15 cellular contexts compared by ENCODE assay signal in the genomic region with DNA sequence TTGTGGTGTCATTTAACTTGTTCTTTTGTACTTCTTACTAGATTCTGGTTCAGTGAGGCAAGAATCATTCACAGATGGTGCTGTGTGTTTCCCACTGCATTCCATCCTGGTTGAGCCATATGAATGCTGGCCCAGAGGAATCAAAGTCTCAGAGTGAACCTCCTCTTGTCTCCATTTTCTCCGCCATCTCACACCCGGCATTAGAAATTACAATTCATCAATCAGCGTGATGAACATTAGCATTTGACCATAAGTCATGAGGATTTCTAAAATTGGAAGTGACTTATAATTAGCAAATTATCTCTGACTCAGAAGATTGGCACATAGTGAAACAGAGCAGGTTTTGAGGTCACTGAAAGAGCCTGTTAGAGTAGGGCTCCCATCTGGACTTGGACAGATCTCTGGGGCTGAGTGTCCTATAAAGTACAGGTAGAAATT. TPM values are rescaled to one million over a fixed set of nuclear protein-coding genes. Genes with fewer than 3 reads are reported as not detected.
A peak's percentile ranks its signal among the peaks of the same experiment; 100 is the strongest.
DNase-seq lines count a peak whose midpoint lies in the region; ATAC-seq, FAIRE-seq and TF ChIP-seq lines count a peak whose summit lies in the region.
"Had no signal": no experiment of that assay in that cellular context is flagged by ENCODE, and none has a peak within 500 bp of the region (broad histone marks: within the 10 kb centered on the region; RNA-seq: fewer than 3 reads in every experiment).

No MANE protein-coding gene starts in this region.

- no peaks in the 10 kb centered on the region for H3K27me3 ChIP-seq in smooth muscle cell (ENCODE audit: low read depth)
- no peaks in the 10 kb centered on the region; a peak in 1 of 5 replicates for H3K27me3 ChIP-seq in HepG2 (ENCODE audit: control insufficient read depth in 1 of 2, insufficient read depth in 2 of 2, low read length in 2 of 2)
- H3K27me3 ChIP-seq: adrenal gland had no signal

- H3K4me3 ChIP-seq in epithelial cell of esophagus (ENCODE audit: low read length): no peak overlapping the region
- no peak overlapping the region for H3K4me3 ChIP-seq in smooth muscle cell
- no peak overlapping the region for H3K4me3 ChIP-seq in HepG2 (replicated peaks in 1 of 3; ENCODE audit: insufficient read depth in 1 of 3, low read depth in 2 of 3, low read length in 3 of 3)
- H3K4me3 ChIP-seq: adrenal gland had no signal

- ATAC-seq in GM21447 (IDR thresholded peaks at IDR 0.05; ENCODE audit: unreplicated experiment): peak; percentile 61
- ATAC-seq in HG03457 (IDR thresholded peaks at IDR 0.05; ENCODE audit: unreplicated experiment): no peak
- ATAC-seq in HepG2: no peak
- ATAC-seq: stimulated activated memory B cell treated with anti-CD40 and anti-IgM and Interleukin-4, amounts not matched to agents 10 μg/mL and 1 μg/mL and 100 μg/mL, for 72 hours had no signal

- no TSS peak for BruUV-seq in HepG2 (replicated peaks; lab: Mats Ljungman, UMichigan)

- TF ChIP-seq EP300 in HepG2 (IDR thresholded peaks at IDR 0.05; ENCODE audit: low read depth in 2 of 2, low read length in 2 of 2) (no peak), HepG2 (CRISPR knock-in tag; IDR thresholded peaks at IDR 0.05; ENCODE audit: borderline replicate concordance) (no peak)

- intact Hi-C loops in HepG2 (cut with micrococcal nuclease; ENCODE audit: unreplicated experiment): loop anchor here (5.0 kb wide), 1 partner anchor 35 kb away; no protein-coding TSS in a partner anchor

- peak; percentile 55 for DNase-seq in MV-4-11 (lab: John Stamatoyannopoulos, UW)
- DNase-seq in epithelial cell of esophagus (ENCODE audit: low read depth): peak; percentile 82
- no peak for DNase-seq in smooth muscle cell (lab: John Stamatoyannopoulos, UW; ENCODE audit: unreplicated experiment)
- DNase-seq in HuH-7.5 (ENCODE audit: low spot score): no peak
- no peak for DNase-seq in HepG2 (ENCODE audit: low spot score)
- DNase-seq: adrenal gland; natural killer cell; NCI-H1417 treated with DMSO at 0.1 percent for 48 hours; NCI-H774; stimulated activated CD4-positive, alpha-beta T cell treated with anti-CD3 and anti-CD28 coated beads, Interleukin-15, amount 100 ng/mL, for 24 hours; T-helper 1 cell had no signal

- 80% methylated on average over 3 of the region's 3 CpGs for WGBS in smooth muscle cell (ENCODE audit: low lambda C conversion rate)
- 75% methylated on average over 3 of the region's 3 CpGs for WGBS in HepG2 (ENCODE audit: low lambda C conversion rate)

- POLR2A ChIA-PET in HepG2 (lab: Yijun Ruan, JAX): no interaction called here

- CTCF ChIA-PET in HepG2 (lab: Yijun Ruan, JAX; ENCODE audit: low intra/inter-chr PET ratio, low total read pairs): no interaction called here

- H3K79me2 ChIP-seq in smooth muscle cell (ENCODE audit: low read depth) (no peaks in the 10 kb centered on the region), HepG2 (ENCODE audit: insufficient read depth, low read length) (no peaks in the 10 kb centered on the region)

- H3K9me3 ChIP-seq in smooth muscle cell (replicated peaks; ENCODE audit: low read depth) (no peaks in the 10 kb centered on the region), HepG2 (ENCODE audit: low read length) (no peaks in the 10 kb centered on the region)
- H3K9me3 ChIP-seq: adrenal gland had no signal

- H3K36me3 ChIP-seq in smooth muscle cell (ENCODE audit: low read depth): no peaks in the 10 kb centered on the region
- H3K36me3 ChIP-seq in HepG2 (replicated peaks in 1 of 2; ENCODE audit: control insufficient read depth in 1 of 2, insufficient read depth in 2 of 2, low read length in 2 of 2): no peaks in the 10 kb centered on the region
- H3K36me3 ChIP-seq: adrenal gland had no signal

- TF ChIP-seq POLR2A in HepG2 (IDR thresholded peaks at IDR 0.05; ENCODE audit: insufficient read depth in 1 of 2, low read depth in 2 of 2, low read length in 2 of 2): no peak

- no peak for FAIRE-seq in HepG2 (lab: Jason Lieb, UNC)
- FAIRE-seq: endometrium had no signal

- no peak overlapping the region for H3K9ac ChIP-seq in smooth muscle cell (ENCODE audit: low read depth)
- no peak overlapping the region for H3K9ac ChIP-seq in HepG2 (ENCODE audit: insufficient read depth, low read depth, low read length)

- H3K4me2 ChIP-seq in smooth muscle cell (no peak overlapping the region), HepG2 (ENCODE audit: low read depth, low read length) (no peak overlapping the region)

- peak overlapping the region; percentile 64 for H3K27ac ChIP-seq in smooth muscle cell (ENCODE audit: low read depth)
- H3K27ac ChIP-seq in HepG2 (ENCODE audit: extremely low read length, insufficient read depth, low read length): no peak overlapping the region
- H3K27ac ChIP-seq: adrenal gland had no signal

- no peaks in the 10 kb centered on the region for H3K4me1 ChIP-seq in smooth muscle cell (ENCODE audit: low read depth)
- H3K4me1 ChIP-seq in HepG2 (ENCODE audit: insufficient read depth, low read length): peaks cover 17% of the 10 kb centered on the region
- H3K4me1 ChIP-seq: adrenal gland had no signal

- H4K20me1 ChIP-seq in smooth muscle cell (ENCODE audit: low read depth) (no peaks in the 10 kb centered on the region), HepG2 (ENCODE audit: insufficient read depth, low read length) (no peaks in the 10 kb centered on the region)

- H3F3A ChIP-seq in smooth muscle cell (ENCODE audit: low read depth): no peaks in the 10 kb centered on the region

- H2AFZ ChIP-seq in smooth muscle cell (ENCODE audit: low read depth) (no peak overlapping the region), HepG2 (ENCODE audit: low read length) (no peak overlapping the region)

- no peak for TF ChIP-seq RAD21 in HepG2 (CRISPR knock-in tag; IDR thresholded peaks at IDR 0.05)

- in situ Hi-C loops in HepG2 (cut with HindIII; ENCODE audit: extremely low pct_ligation_motif_present, low pct_unique_long_range_greater_than_20kb): no loop called here

- no peak for TF ChIP-seq CTCF in epithelial cell of esophagus (IDR thresholded peaks at IDR 0.05; ENCODE audit: insufficient read depth, low read depth, low read length, missing control alignments)
- no peak for TF ChIP-seq CTCF in smooth muscle cell (IDR thresholded peaks at IDR 0.05; ENCODE audit: borderline replicate concordance, insufficient read depth, poor library complexity, severe bottlenecking)
- TF ChIP-seq CTCF in HepG2 (CRISPR knock-in tag; IDR thresholded peaks at IDR 0.05): no peak

TF ChIP-seq in HepG2, 621 proteins besides CTCF, POLR2A, EP300 and RAD21 (continues in another document):
- TF ChIP-seq MED8 (CRISPR knock-in tag; IDR thresholded peaks at IDR 0.05; ENCODE audit: insufficient replicate concordance): no peak
- no peak for TF ChIP-seq ZNF550 (CRISPR knock-in tag; IDR thresholded peaks at IDR 0.05; ENCODE audit: borderline replicate concordance)
- TF ChIP-seq ZNF572 (CRISPR knock-in tag; IDR thresholded peaks at IDR 0.05): no peak
- TF ChIP-seq, protein P1, sequence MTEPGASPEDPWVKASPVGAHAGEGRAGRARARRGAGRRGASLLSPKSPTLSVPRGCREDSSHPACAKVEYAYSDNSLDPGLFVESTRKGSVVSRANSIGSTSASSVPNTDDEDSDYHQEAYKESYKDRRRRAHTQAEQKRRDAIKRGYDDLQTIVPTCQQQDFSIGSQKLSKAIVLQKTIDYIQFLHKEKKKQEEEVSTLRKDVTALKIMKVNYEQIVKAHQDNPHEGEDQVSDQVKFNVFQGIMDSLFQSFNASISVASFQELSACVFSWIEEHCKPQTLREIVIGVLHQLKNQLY (CRISPR knock-in tag; IDR thresholded peaks at IDR 0.05): no peak
- TF ChIP-seq ZNF672 (CRISPR knock-in tag; IDR thresholded peaks at IDR 0.05): no peak
- no peak for TF ChIP-seq ZNF776 (CRISPR knock-in tag; IDR thresholded peaks at IDR 0.05)
- no peak for TF ChIP-seq EED (CRISPR knock-in tag; IDR thresholded peaks at IDR 0.05)
- no peak for TF ChIP-seq RAD51 (IDR thresholded peaks at IDR 0.05; ENCODE audit: borderline replicate concordance)
- TF ChIP-seq, protein P2, sequence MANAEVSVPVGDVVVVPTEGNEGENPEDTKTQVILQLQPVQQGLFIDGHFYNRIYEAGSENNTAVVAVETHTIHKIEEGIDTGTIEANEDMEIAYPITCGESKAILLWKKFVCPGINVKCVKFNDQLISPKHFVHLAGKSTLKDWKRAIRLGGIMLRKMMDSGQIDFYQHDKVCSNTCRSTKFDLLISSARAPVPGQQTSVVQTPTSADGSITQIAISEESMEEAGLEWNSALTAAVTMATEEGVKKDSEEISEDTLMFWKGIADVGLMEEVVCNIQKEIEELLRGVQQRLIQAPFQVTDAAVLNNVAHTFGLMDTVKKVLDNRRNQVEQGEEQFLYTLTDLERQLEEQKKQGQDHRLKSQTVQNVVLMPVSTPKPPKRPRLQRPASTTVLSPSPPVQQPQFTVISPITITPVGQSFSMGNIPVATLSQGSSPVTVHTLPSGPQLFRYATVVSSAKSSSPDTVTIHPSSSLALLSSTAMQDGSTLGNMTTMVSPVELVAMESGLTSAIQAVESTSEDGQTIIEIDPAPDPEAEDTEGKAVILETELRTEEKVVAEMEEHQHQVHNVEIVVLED (CRISPR knock-in tag; IDR thresholded peaks at IDR 0.05; ENCODE audit: borderline replicate concordance): no peak
- no peak for TF ChIP-seq ERF (CRISPR knock-in tag; IDR thresholded peaks at IDR 0.05)

RNA-seq across cellular contexts. Expression of a gene that starts 25.2 kb away (rescaled TPM):
- total RNA-seq in smooth muscle cell (33.8 and 40.3 TPM in 2 replicates), HepG2 (2016; rRNA removed; fragmentation: Illumina TruSeq; extraction: Trizol) (24.7 and 28.2 TPM in 2 replicates)
- polyA plus RNA-seq in smooth muscle cell (32.2 and 45.1 TPM in 2 replicates), HepG2 (2011; rRNA removed) (47.1 and 49.6 TPM in 2 replicates)
- total RNA-seq in HepG2 (2016; cell fraction: cytosol; rRNA removed; fragmentation: Illumina TruSeq; extraction: Trizol; ENCODE audit: low read depth): 2.2 and 2.6 TPM in 2 replicates
- 18.9 and 27.7 TPM in 2 replicates for total RNA-seq in HepG2 (2016; cell fraction: insoluble cytoplasmic fraction; rRNA removed; fragmentation: Illumina TruSeq; extraction: Trizol)
- total RNA-seq in HepG2 (2016; cell fraction: membrane; rRNA removed; fragmentation: Illumina TruSeq; extraction: Trizol): 8.2 and 8.6 TPM in 2 replicates
- 61.9 and 64.1 TPM in 2 replicates for total RNA-seq in HepG2 (2016; cell fraction: nucleus; rRNA removed; fragmentation: Illumina TruSeq; extraction: Trizol)
- polyA plus RNA-seq in HepG2 (2011; cell fraction: cytosol; rRNA removed): 22.2 and 24.7 TPM in 2 replicates
- 144 and 150 TPM in 2 replicates for polyA plus RNA-seq in HepG2 (2011; cell fraction: nucleus; rRNA removed)
- 30.0 and 33.6 TPM in 2 replicates for polyA plus RNA-seq in HepG2 (2012)
- 1.00 and 1.1 TPM in 2 replicates for polyA plus RNA-seq in HepG2 (2016; cell fraction: cytosol; fragmentation: Illumina TruSeq; extraction: Trizol; ENCODE audit: low read depth)
- polyA plus RNA-seq in HepG2 (2016; cell fraction: insoluble cytoplasmic fraction; fragmentation: Illumina TruSeq; extraction: Trizol; ENCODE audit: low read depth): 21.4 and 27.8 TPM in 2 replicates
- 3.4 and 4.2 TPM in 2 replicates for polyA plus RNA-seq in HepG2 (2016; cell fraction: membrane; fragmentation: Illumina TruSeq; extraction: Trizol; ENCODE audit: low read depth)
- polyA plus RNA-seq in HepG2 (2016; cell fraction: nucleus; fragmentation: Illumina TruSeq; extraction: Trizol; ENCODE audit: insufficient read depth, low read depth): 121 and 138 TPM in 2 replicates
- 2.9 and 35.1 TPM in 2 replicates for polyA minus RNA-seq in HepG2 (2011; rRNA and poly(A)+ RNA removed; ENCODE audit: low replicate concordance)
- polyA minus RNA-seq in HepG2 (2011; cell fraction: cytosol; rRNA and poly(A)+ RNA removed): 30.0 and 32.5 TPM in 2 replicates
- 52.7 and 61.8 TPM in 2 replicates for polyA minus RNA-seq in HepG2 (2011; cell fraction: nucleus; rRNA and poly(A)+ RNA removed)

Comparison
In these comparisons a context has a peak if more than half of its experiments do, and no peak if none do; other contexts are left out.
1. DNase-seq: peak in MV-4-11 (single experiment) and epithelial cell of esophagus (single experiment); none in smooth muscle cell (single experiment), HuH-7.5 (single experiment) and HepG2 (single experiment).